In genomic region chr11:45424781-45425180, GRCh38 we compare ENCODE assay signal across 21 cellular contexts.
"Had no signal": no experiment of that assay in that cellular context is flagged by ENCODE, and none has a peak within 500 bp of the region (broad histone marks: within the 10 kb centered on the region; RNA-seq: fewer than 3 reads in every experiment).

No MANE protein-coding gene starts in this region.

- H3K36me3 ChIP-seq: colonic mucosa, ovary, right lobe of liver, spleen had no signal

- H3K4me3 Mint-ChIP-seq: immature natural killer cell; natural killer cell; neural crest cell; stimulated activated naive B cell treated with anti-CD40 and anti-IgM and Interleukin-4, amounts not matched to agents 10 μg/mL and 1 μg/mL and 100 μg/mL, for 72 hours; stimulated activated naive CD8-positive, alpha-beta T cell treated with anti-CD3 and anti-CD28 coated beads, Interleukin-15, amount 100 ng/mL, for 72 hours; type B pancreatic cell had no signal

- H3K4me1 ChIP-seq: colonic mucosa, psoas muscle, right lobe of liver, spleen had no signal

- H3K4me1 Mint-ChIP-seq: immature natural killer cell; natural killer cell; neural crest cell; stimulated activated naive B cell treated with anti-CD40 and anti-IgM and Interleukin-4, amounts not matched to agents 10 μg/mL and 1 μg/mL and 100 μg/mL, for 72 hours; stimulated activated naive CD8-positive, alpha-beta T cell treated with anti-CD3 and anti-CD28 coated beads, Interleukin-15, amount 100 ng/mL, for 72 hours had no signal

- ATAC-seq: left cardiac atrium; left ventricle myocardium superior; mucosa of descending colon; natural killer cell; psoas muscle; right lobe of liver; stimulated activated naive B cell treated with anti-CD40 and anti-IgM and Interleukin-4, amounts not matched to agents 10 μg/mL and 1 μg/mL and 100 μg/mL, for 72 hours; stimulated activated naive CD8-positive, alpha-beta T cell treated with anti-CD3 and anti-CD28 coated beads, Interleukin-15, amount 100 ng/mL, for 72 hours had no signal

- H3K27me3 ChIP-seq: colonic mucosa, ovary, right lobe of liver had no signal

- H3K36me3 Mint-ChIP-seq: immature natural killer cell; natural killer cell; stimulated activated naive B cell treated with anti-CD40 and anti-IgM and Interleukin-4, amounts not matched to agents 10 μg/mL and 1 μg/mL and 100 μg/mL, for 72 hours; type B pancreatic cell had no signal

- H3K9me3 Mint-ChIP-seq: immature natural killer cell; natural killer cell; neural crest cell; stimulated activated naive B cell treated with anti-CD40 and anti-IgM and Interleukin-4, amounts not matched to agents 10 μg/mL and 1 μg/mL and 100 μg/mL, for 72 hours; stimulated activated naive CD8-positive, alpha-beta T cell treated with anti-CD3 and anti-CD28 coated beads, Interleukin-15, amount 100 ng/mL, for 72 hours; type B pancreatic cell had no signal

- H3K9me3 ChIP-seq: colonic mucosa, mucosa of descending colon, ovary, psoas muscle, right lobe of liver had no signal

- H3K27ac Mint-ChIP-seq: immature natural killer cell; natural killer cell; stimulated activated naive B cell treated with anti-CD40 and anti-IgM and Interleukin-4, amounts not matched to agents 10 μg/mL and 1 μg/mL and 100 μg/mL, for 72 hours; type B pancreatic cell had no signal

- DNase-seq: cerebellar nuclear complex; colonic mucosa; effector CD8-positive, alpha-beta T cell; foreskin melanocyte; immature natural killer cell; left cardiac atrium; left ventricle myocardium superior; mucosa of descending colon; natural killer cell; nucleus accumbens; ovary; psoas muscle; retina; right lobe of liver; spleen; stimulated activated CD4-positive, alpha-beta T cell treated with anti-CD3 and anti-CD28 coated beads, Interleukin-2, amount 100 ng/mL, for 24 hours; stimulated activated CD4-positive, alpha-beta T cell treated with anti-CD3 and anti-CD28 coated beads, Interleukin-4, amount 100 ng/mL, for 4 hours; stimulated activated naive B cell treated with anti-CD40 and anti-IgM and Interleukin-4, amounts not matched to agents 10 μg/mL and 1 μg/mL and 100 μg/mL, for 72 hours; stimulated activated naive CD8-positive, alpha-beta T cell treated with anti-CD3 and anti-CD28 coated beads, Interleukin-15, amount 100 ng/mL, for 72 hours had no signal

- H3K4me3 ChIP-seq: colonic mucosa, mucosa of descending colon, ovary, psoas muscle, right lobe of liver, spleen had no signal

- H3K27ac ChIP-seq: colonic mucosa, ovary, psoas muscle, right lobe of liver, spleen had no signal
